In the genomic region with DNA sequence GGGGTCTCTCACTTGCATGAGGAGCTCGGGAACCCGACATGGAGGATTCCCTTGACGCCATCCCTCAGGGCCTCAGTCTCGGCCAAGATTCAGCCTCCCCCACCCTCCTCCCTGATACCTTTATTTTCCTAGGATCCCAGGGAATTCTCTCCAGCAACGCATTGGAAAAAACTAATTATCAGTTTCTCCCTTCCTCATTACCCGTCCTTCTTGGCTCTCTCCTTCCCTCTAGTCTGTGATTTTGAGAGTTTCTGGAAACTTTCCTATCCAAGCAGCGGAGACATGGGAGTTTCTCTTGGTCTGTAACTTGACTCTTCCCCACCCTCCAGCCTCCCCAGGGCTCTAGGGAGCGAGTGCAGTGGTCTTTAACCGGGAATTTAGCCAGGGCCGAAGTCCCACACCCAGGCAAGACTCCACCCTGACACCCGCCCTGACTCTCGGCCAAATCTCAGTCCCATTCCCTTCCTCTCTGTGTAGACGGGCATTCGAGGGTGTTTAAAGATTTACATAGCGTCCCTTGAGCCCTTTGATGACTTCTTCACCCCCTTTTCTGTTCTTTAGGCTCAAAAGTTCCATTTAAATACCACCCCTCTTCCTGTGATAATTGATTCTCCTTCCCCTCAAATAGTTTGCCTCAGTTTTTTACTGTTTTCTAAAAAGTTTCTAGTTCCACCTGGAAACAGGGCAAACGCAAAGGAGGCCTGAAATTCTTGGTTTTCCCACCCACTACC, we compare ENCODE assay signal across 15 cellular contexts. TPM values are rescaled to one million over a fixed set of nuclear protein-coding genes. Genes with fewer than 3 reads are reported as not detected.
DNase-seq lines count a peak whose midpoint lies in the region; ATAC-seq and TF ChIP-seq lines count a peak whose summit lies in the region.
"Had no signal": no experiment of that assay in that cellular context is flagged by ENCODE, and none has a peak within 500 bp of the region (broad histone marks: within the 10 kb centered on the region; RNA-seq: fewer than 3 reads in every experiment).

No MANE protein-coding gene starts in this region.

- no peak overlapping the region for H3K4me3 ChIP-seq in left lung
- H3K4me3 ChIP-seq: HAP-1, heart right ventricle, upper lobe of left lung had no signal

- H3K27ac ChIP-seq in left lung = no peak overlapping the region
- H3K27ac ChIP-seq: heart right ventricle, upper lobe of left lung had no signal

- DNase-seq in HT-29 (ENCODE audit: low spot score) (peak; percentile 41), WTC11 (ENCODE audit: low spot score) (no peak), left lung (no peak), stromal cell of bone marrow (ENCODE audit: low read depth) (peak; percentile 75), GM10266 (ENCODE audit: extremely low spot score) (no peak), SKM-1 treated with dmso at 0.1 percent for 144 hours (lab: John Stamatoyannopoulos, UW; ENCODE audit: unreplicated experiment) (no peak)
- no peak for DNase-seq in central memory CD4-positive, alpha-beta T cell
- DNase-seq: amniotic stem cell, heart right ventricle, KBM-7, kidney glomerular epithelial cell, NCI-H226, upper lobe of left lung had no signal

- no peaks in the 10 kb centered on the region for H3K36me3 Mint-ChIP-seq in WTC11

- H3K9me3 Mint-ChIP-seq in WTC11 = no peaks in the 10 kb centered on the region

- no peaks in the 10 kb centered on the region for H3K36me3 ChIP-seq in left lung
- H3K36me3 ChIP-seq: HAP-1, heart right ventricle, upper lobe of left lung had no signal

- CTCF ChIA-PET in WTC11 (lab: Charles Lee) = interaction anchor here (1.4 kb wide), 1 partner anchor 98 kb away, joined by 3 read pairs; no protein-coding TSS in a partner anchor

- POLR2A ChIA-PET in WTC11 (lab: Charles Lee) = no interaction called here

- no peaks in the 10 kb centered on the region for H3K4me1 ChIP-seq in left lung

- no peak overlapping the region for H3K4me3 Mint-ChIP-seq in WTC11
- H3K4me3 Mint-ChIP-seq: B cell had no signal

- H3K27ac Mint-ChIP-seq in WTC11 = no peak overlapping the region
- H3K27ac Mint-ChIP-seq: B cell had no signal

- H3K4me1 Mint-ChIP-seq in WTC11 = peaks cover 9% of the 10 kb centered on the region

- H3K9me3 ChIP-seq in left lung = no peaks in the 10 kb centered on the region
- H3K9me3 ChIP-seq: HAP-1, heart right ventricle, upper lobe of left lung had no signal

- H3K27me3 Mint-ChIP-seq in WTC11 (ENCODE audit: low read depth) = peaks cover 100% of the 10 kb centered on the region

- intact Hi-C loops in left lung (cut with DNase I) = no loop called here

- no peak for TF ChIP-seq CTCF in WTC11 (IDR thresholded peaks at IDR 0.05)
- TF ChIP-seq CTCF in left lung (IDR thresholded peaks at IDR 0.05) = no peak
- no peak for TF ChIP-seq CTCF in GM10266 (IDR thresholded peaks at IDR 0.05; ENCODE audit: control insufficient read depth, insufficient read depth, low read depth, missing control alignments)

- peaks cover 51 to 98% of the 10 kb centered on the region in 2 donors for H3K27me3 ChIP-seq in left lung

- ATAC-seq in WTC11 (peak; percentile 49; the same call in 1 of the 2 replicates), left lung (peak; percentile 56)

TF ChIP-seq in WTC11, 78 proteins besides CTCF, POLR2A, EP300 and RAD21:
- TF ChIP-seq SP1 (CRISPR knock-in tag; conservative IDR thresholded peaks at IDR 0.05) = no peak
- TF ChIP-seq, protein P1, sequence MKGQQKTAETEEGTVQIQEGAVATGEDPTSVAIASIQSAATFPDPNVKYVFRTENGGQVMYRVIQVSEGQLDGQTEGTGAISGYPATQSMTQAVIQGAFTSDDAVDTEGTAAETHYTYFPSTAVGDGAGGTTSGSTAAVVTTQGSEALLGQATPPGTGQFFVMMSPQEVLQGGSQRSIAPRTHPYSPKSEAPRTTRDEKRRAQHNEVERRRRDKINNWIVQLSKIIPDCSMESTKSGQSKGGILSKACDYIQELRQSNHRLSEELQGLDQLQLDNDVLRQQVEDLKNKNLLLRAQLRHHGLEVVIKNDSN (CRISPR knock-in tag; IDR thresholded peaks at IDR 0.05) = 0 out of 2 replicates have a peak, but pooled peaks have one; percentile 2

RNA-seq across cellular contexts. Expression of gene HOXC5, which starts 6.7 kb away (rescaled TPM):
- total RNA-seq in HT-29 (2014; rRNA removed; shearing (Covaris generic)) = 0.41 and 0.81 TPM in 2 replicates
- total RNA-seq in WTC11 (2021) (not detected in 3 replicates), left lung (under 1 TPM; 0.18 to 0.32 TPM)
- total RNA-seq: B cell, heart right ventricle had no signal

RNA-seq across cellular contexts. Expression of gene HOXC6, which starts 11.3 kb away (rescaled TPM):
- total RNA-seq in HT-29 (2014; rRNA removed; shearing (Covaris generic)) = 1.4 and 1.6 TPM in 2 replicates
- not detected in 3 replicates for total RNA-seq in WTC11 (2021)
- total RNA-seq in left lung = under 1 TPM; 0.93 to 0.97 TPM
- total RNA-seq: B cell had no signal

RNA-seq across cellular contexts. Expression of gene HOXC4, which starts 14.1 kb away (rescaled TPM):
- 4.0 and 6.8 TPM in 2 replicates for total RNA-seq in HT-29 (2014; rRNA removed; shearing (Covaris generic))
- total RNA-seq in WTC11 (2021) (0.14 to 0.46 TPM (median 0.30 TPM) in 3 replicates), left lung (under 1 TPM; 0.68 to 0.99 TPM)

RNA-seq across cellular contexts. Expression of gene HOXC8, which starts 30.8 kb away (rescaled TPM):
- 0.10 and 0.23 TPM in 2 replicates for total RNA-seq in HT-29 (2014; rRNA removed; shearing (Covaris generic))
- total RNA-seq in WTC11 (2021) (not detected in 3 replicates), left lung (under 1 TPM in 1 of 2 donors, not detected in 1; 0.12 TPM)
- total RNA-seq: B cell, heart right ventricle, upper lobe of left lung had no signal

RNA-seq across cellular contexts. Expression of gene HOXC9, which starts 39.6 kb away (rescaled TPM):
- total RNA-seq in HT-29 (2014; rRNA removed; shearing (Covaris generic)) = 0.23 and 0.76 TPM in 2 replicates
- total RNA-seq in WTC11 (2021) (not detected in 3 replicates), left lung (under 1 TPM in 1 of 2 donors, not detected in 1; 0.32 TPM)
- total RNA-seq: B cell, heart right ventricle had no signal

Comparison
In these comparisons a context has a peak if more than half of its experiments do, and no peak if none do; other contexts are left out.
1. DNase-seq: peak in HT-29 (single experiment) and stromal cell of bone marrow (single experiment); none in WTC11 (single experiment), left lung (0 of 2), central memory CD4-positive, alpha-beta T cell (single experiment), GM10266 (single experiment) and SKM-1 treated with dmso at 0.1 percent for 144 hours (single experiment).